2 cellular contexts compared by ENCODE assay signal in the genomic region with DNA sequence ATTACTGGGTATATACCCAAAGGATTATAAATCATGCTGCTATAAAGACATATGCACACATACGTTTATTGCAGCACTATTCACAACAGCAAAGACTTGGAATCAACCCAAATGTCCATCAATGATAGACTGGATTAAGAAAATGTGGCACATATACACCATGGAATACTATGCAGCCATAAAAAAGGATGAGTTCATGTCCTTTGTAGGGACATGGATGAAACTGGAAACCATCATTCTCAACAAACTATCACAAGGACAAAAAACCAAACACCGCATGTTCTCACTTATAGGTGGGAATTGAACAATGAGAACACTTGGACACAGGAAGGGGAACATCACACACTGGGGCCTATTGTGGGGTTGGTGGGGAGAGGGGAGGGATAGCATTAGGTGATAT. TPM values are rescaled to one million over a fixed set of nuclear protein-coding genes. Genes with fewer than 3 reads are reported as not detected.
"Had no signal": no experiment of that assay in that cellular context is flagged by ENCODE, and none has a peak within 500 bp of the region (broad histone marks: within the 10 kb centered on the region; RNA-seq: fewer than 3 reads in every experiment).

No MANE protein-coding gene starts in this region.

RNA-seq across cellular contexts. Expression of a gene that starts 38.4 kb away (rescaled TPM):
- total RNA-seq: LHCN-M2, M059J had no signal
